In the genomic region with DNA sequence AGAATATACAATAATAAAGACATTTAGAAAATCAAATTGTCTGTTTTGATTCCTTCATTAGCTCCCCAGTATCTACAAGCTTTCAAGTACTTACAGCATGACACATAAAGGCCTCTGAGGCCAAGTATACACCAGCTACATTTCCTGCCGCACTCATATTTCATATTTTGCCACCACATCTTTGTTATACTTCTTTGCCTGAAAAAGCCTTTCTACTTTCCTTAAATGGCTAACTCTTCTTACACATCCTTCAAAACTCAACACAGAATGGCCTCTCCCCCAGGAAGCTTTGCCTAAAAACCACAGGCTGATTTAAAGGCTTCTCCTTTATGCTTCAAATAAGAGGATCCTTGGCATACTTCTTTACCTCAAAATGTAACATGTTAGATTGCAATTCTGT, we compare ENCODE assay signal across 1 cellular context.
TF ChIP-seq lines count a peak whose summit lies in the region.

No MANE protein-coding gene starts in this region.

TF ChIP-seq in K562, 482 proteins besides CTCF, POLR2A, EP300 and RAD21 (continued from another document):
- TF ChIP-seq ZBTB40 (IDR thresholded peaks at IDR 0.05) (no peak), ZBTB40 (CRISPR knock-in tag; IDR thresholded peaks at IDR 0.05) (no peak)
